14 cellular contexts compared by ENCODE assay signal in the genomic region with DNA sequence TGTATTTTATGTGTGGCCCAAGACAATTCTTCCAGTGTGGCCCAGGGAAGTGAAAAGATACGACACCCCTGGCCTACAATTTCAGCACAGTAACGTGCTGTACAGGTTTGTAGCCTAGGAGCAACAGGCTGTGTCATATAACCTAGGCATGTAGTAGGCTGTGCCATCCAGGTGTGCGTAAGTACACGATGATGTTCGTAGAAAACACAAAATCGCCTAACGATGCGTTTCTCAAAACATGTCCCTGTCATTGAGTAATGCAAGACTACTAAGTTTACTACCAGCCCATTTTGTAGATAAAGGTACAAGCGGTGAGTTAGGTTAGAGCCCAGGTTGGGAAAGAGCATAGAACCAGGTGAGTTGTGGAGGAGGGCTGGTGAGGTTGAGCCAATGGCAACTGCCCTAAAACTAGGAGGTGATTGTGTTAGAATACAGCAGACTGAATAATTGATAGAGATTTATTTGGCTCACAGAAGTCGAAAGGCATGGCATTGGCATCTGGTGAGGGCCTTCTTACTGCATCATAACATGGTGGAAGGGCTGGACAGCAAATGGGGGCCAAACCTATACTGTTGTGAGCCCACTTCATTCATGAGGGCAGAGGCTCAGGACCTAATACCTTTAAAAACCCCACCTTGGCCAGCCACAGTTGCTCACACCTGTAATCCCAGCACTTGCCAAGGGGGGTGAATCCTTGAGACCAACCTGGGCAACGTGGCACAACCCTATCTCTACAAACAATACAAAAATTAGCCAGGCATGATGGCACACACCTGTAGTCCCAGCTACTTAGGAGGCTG. TPM values are rescaled to one million over a fixed set of nuclear protein-coding genes. Genes with fewer than 3 reads are reported as not detected.
A peak's percentile ranks its signal among the peaks of the same experiment; 100 is the strongest.
DNase-seq lines count a peak whose midpoint lies in the region; ATAC-seq and TF ChIP-seq lines count a peak whose summit lies in the region.
"Had no signal": no experiment of that assay in that cellular context is flagged by ENCODE, and none has a peak within 500 bp of the region (broad histone marks: within the 10 kb centered on the region; RNA-seq: fewer than 3 reads in every experiment).

No MANE protein-coding gene starts in this region.

- peaks cover 23% of the 10 kb centered on the region for H3K9me1 ChIP-seq in IMR-90 (ENCODE audit: insufficient read depth, low read length)

- H3K36me3 ChIP-seq in IMR-90 (ENCODE audit: control insufficient read depth, insufficient read depth, low read length) = peaks cover 46% of the 10 kb centered on the region
- H3K36me3 ChIP-seq in brain microvascular endothelial cell (replicated peaks) = peaks cover 52% of the 10 kb centered on the region

- BruUV-seq in Calu3 (replicated peaks; lab: Mats Ljungman, UMichigan) (no TSS peak), IMR-90 (replicated peaks; lab: Mats Ljungman, UMichigan) (no TSS peak)

- H3K23ac ChIP-seq in IMR-90 (ENCODE audit: low read depth, low read length) = no peak overlapping the region

- ATAC-seq in IMR-90 (ENCODE audit: low read depth) (no peak), naive B cell (ENCODE audit: low read depth in 2 of 2) (no peak)
- no peak for ATAC-seq in activated naive CD8-positive, alpha-beta T cell treated with anti-CD3 and anti-CD28 coated beads, Interleukin-2, amount 10 ng/mL, durations not matched to agents 7 days and 5 days (ENCODE audit: low read depth)
- ATAC-seq: foreskin keratinocyte, lower lobe of right lung had no signal

- no peak overlapping the region for H3K4me2 ChIP-seq in IMR-90 (ENCODE audit: low read depth, low read length)
- H3K4me2 ChIP-seq: KMS-11 had no signal

- peaks cover 74% of the 10 kb centered on the region for H4K20me1 ChIP-seq in IMR-90 (ENCODE audit: insufficient read depth, low read length)

- no peak for TF ChIP-seq RAD21 in IMR-90 (IDR thresholded peaks at IDR 0.05; ENCODE audit: low read length)

- H3K9me3 ChIP-seq in IMR-90 (ENCODE audit: control insufficient read depth, insufficient read depth, low read length) = no peaks in the 10 kb centered on the region
- H3K9me3 ChIP-seq: lower lobe of right lung, stomach had no signal

- POLR2A ChIA-PET in IMR-90 (lab: Charles Lee; ENCODE audit: unreplicated experiment) = interaction anchor here (0.6 to 0.7 kb wide), 3 partner anchors 8 to 141 kb away, joined by 3 to 5 read pairs (median 4); no protein-coding TSS in a partner anchor
- POLR2A ChIA-PET in activated naive CD8-positive, alpha-beta T cell treated with anti-CD3 and anti-CD28 coated beads, Interleukin-2, amount 10 ng/mL, durations not matched to agents 7 days and 5 days (lab: Charles Lee) = interaction anchor here (0.7 to 5.8 kb wide), 7 partner anchors 14 to 1077 kb away, joined by 3 to 331 read pairs (median 4); a partner anchor contains a TSS

- H3K27ac ChIP-seq in IMR-90 (ENCODE audit: insufficient read depth, low read length) = no peak overlapping the region
- H3K27ac ChIP-seq in brain microvascular endothelial cell = no peak overlapping the region
- H3K27ac ChIP-seq in dorsolateral prefrontal cortex = peak overlapping the region in 1 of 59 donors; percentile 26
- H3K27ac ChIP-seq: foreskin keratinocyte, lower lobe of right lung, skin epidermis had no signal

- peak overlapping the region; percentile 24 for H3K4me3 Mint-ChIP-seq in Calu3 (ENCODE audit: low read depth, unreplicated experiment)
- no peak overlapping the region for H3K4me3 Mint-ChIP-seq in activated naive CD8-positive, alpha-beta T cell treated with anti-CD3 and anti-CD28 coated beads, Interleukin-2, amount 10 ng/mL, durations not matched to agents 7 days and 5 days
- H3K4me3 Mint-ChIP-seq in naive B cell = peak overlapping the region in 4 of 8 donors; percentile 4 to 100 (median 56)

- dilution Hi-C loops in IMR-90 (cut with HindIII; ENCODE audit: low sequenced_read_pairs, unreplicated experiment) = no loop called here

- no peak overlapping the region for H3K4ac ChIP-seq in IMR-90 (ENCODE audit: low read depth, low read length)

- CTCF ChIA-PET in Calu3 (lab: Charles Lee) (interaction anchor here (0.6 to 1.4 kb wide), 3 partner anchors 27 to 128 kb away, joined by 3 to 9 read pairs (median 3); no protein-coding TSS in a partner anchor), IMR-90 (lab: Yijun Ruan, JAX) (interaction anchor here (0.6 kb wide), 1 partner anchor 13 kb away, joined by 5 read pairs; no protein-coding TSS in a partner anchor)

- H4K5ac ChIP-seq in IMR-90 (ENCODE audit: low read depth, low read length) = no peak overlapping the region; the same call in 1 of the 2 replicates

- no peak overlapping the region for H3K14ac ChIP-seq in IMR-90 (replicated peaks; ENCODE audit: low read depth, low read length)

- H2AK9ac ChIP-seq in IMR-90 (replicated peaks; ENCODE audit: low read depth, low read length, poor library complexity) = no peak overlapping the region

- peaks cover 19 to 49% of the 10 kb centered on the region in 2 experiments for H3K79me1 ChIP-seq in IMR-90 (ENCODE audit: low read depth in 1 of 2, low read length in 2 of 2)

- peak overlapping the region; percentile 99 for H3K27ac Mint-ChIP-seq in Calu3 (ENCODE audit: unreplicated experiment)
- H3K27ac Mint-ChIP-seq in activated naive CD8-positive, alpha-beta T cell treated with anti-CD3 and anti-CD28 coated beads, Interleukin-2, amount 10 ng/mL, durations not matched to agents 7 days and 5 days = peak overlapping the region; percentile 23
- H3K27ac Mint-ChIP-seq in naive B cell = peak overlapping the region; percentile 62 to 100 (median 82)

- H3K4me1 ChIP-seq in IMR-90 (ENCODE audit: control insufficient read depth, insufficient read depth, low read length) = peaks cover 7% of the 10 kb centered on the region
- H3K4me1 ChIP-seq: foreskin keratinocyte had no signal

- H3K18ac ChIP-seq in IMR-90 (ENCODE audit: low read depth, low read length) = no peak overlapping the region

- H3K4me1 Mint-ChIP-seq in Calu3 (ENCODE audit: low read depth, unreplicated experiment) (peaks cover 46% of the 10 kb centered on the region), naive B cell (peaks cover 30 to 59% (median 50%) of the 10 kb centered on the region in 3 donors)
- H3K4me1 Mint-ChIP-seq in activated naive CD8-positive, alpha-beta T cell treated with anti-CD3 and anti-CD28 coated beads, Interleukin-2, amount 10 ng/mL, durations not matched to agents 7 days and 5 days = peaks cover 28% of the 10 kb centered on the region

- H3K36me3 Mint-ChIP-seq in Calu3 (ENCODE audit: insufficient read depth, unreplicated experiment) (peaks cover 90% of the 10 kb centered on the region), naive B cell (peaks cover 9 to 16% of the 10 kb centered on the region in 2 donors)
- peaks cover 33% of the 10 kb centered on the region for H3K36me3 Mint-ChIP-seq in activated naive CD8-positive, alpha-beta T cell treated with anti-CD3 and anti-CD28 coated beads, Interleukin-2, amount 10 ng/mL, durations not matched to agents 7 days and 5 days

- intact Hi-C loops in Calu3 (cut with micrococcal nuclease; ENCODE audit: unreplicated experiment) = no loop called here
- intact Hi-C loops in IMR-90 (cut with micrococcal nuclease) = no loop called here
- intact Hi-C loops in dorsolateral prefrontal cortex (cut with DNase I) = no loop called here

- no peak overlapping the region for H2AFZ ChIP-seq in IMR-90 (replicated peaks; ENCODE audit: low read length, poor library complexity)

- H4K91ac ChIP-seq in IMR-90 (ENCODE audit: insufficient read depth, low read depth, low read length) = no peak overlapping the region

- H3K9ac ChIP-seq in IMR-90 (ENCODE audit: low read depth, low read length) = no peak overlapping the region
- H3K9ac ChIP-seq: KMS-11 had no signal

- peak overlapping the region in 1 of 2 experiments; percentile 58; a peak in 1 of 4 replicates for H4K8ac ChIP-seq in IMR-90 (ENCODE audit: low read depth in 2 of 2, low read length in 2 of 2)

- DNase-seq in Calu3 (no peak), IMR-90 (peak; percentile 33), naive B cell (peak; percentile 40), brain microvascular endothelial cell (no peak), amygdala (lab: John Stamatoyannopoulos, UW) (no peak), NCI-H345 (lab: John Stamatoyannopoulos, UW) (no peak), dorsolateral prefrontal cortex (no peak)
- DNase-seq in activated naive CD8-positive, alpha-beta T cell treated with anti-CD3 and anti-CD28 coated beads, Interleukin-2, amount 10 ng/mL, durations not matched to agents 7 days and 5 days = no peak
- DNase-seq: lower lobe of right lung, NCI-H510A, stomach had no signal

- H3K27me3 ChIP-seq in IMR-90 (ENCODE audit: control insufficient read depth, insufficient read depth, low read length) = no peaks in the 10 kb centered on the region
- H3K27me3 ChIP-seq in brain microvascular endothelial cell (replicated peaks) = no peaks in the 10 kb centered on the region
- H3K27me3 ChIP-seq in dorsolateral prefrontal cortex = no peaks in the 10 kb centered on the region
- H3K27me3 ChIP-seq: foreskin keratinocyte, stomach had no signal

- 93% methylated on average over 3 of the region's 11 CpGs; no CpG with 5 or more reads in 1 of the 2 experiments for WGBS in IMR-90 (ENCODE audit: extremely low coverage in 2 of 2, insufficient read length in 1 of 2), 2 experiments

- TF ChIP-seq POLR2A in IMR-90 (IDR thresholded peaks at IDR 0.05; ENCODE audit: low read depth, low read length) = peak; percentile 68

- no peaks in the 10 kb centered on the region for H3K27me3 Mint-ChIP-seq in Calu3 (ENCODE audit: unreplicated experiment)
- peaks cover 2% of the 10 kb centered on the region for H3K27me3 Mint-ChIP-seq in activated naive CD8-positive, alpha-beta T cell treated with anti-CD3 and anti-CD28 coated beads, Interleukin-2, amount 10 ng/mL, durations not matched to agents 7 days and 5 days
- H3K27me3 Mint-ChIP-seq in naive B cell = no peaks in the 10 kb centered on the region

- TF ChIP-seq CTCF in Calu3 (IDR thresholded peaks at IDR 0.05; ENCODE audit: unreplicated experiment) (no peak), IMR-90 (conservative IDR thresholded peaks at IDR 0.05; ENCODE audit: low read depth, low read length) (no peak), brain microvascular endothelial cell (IDR thresholded peaks at IDR 0.05; ENCODE audit: low read depth, low read length, missing control alignments) (no peak), dorsolateral prefrontal cortex (IDR thresholded peaks at IDR 0.05 in 54 of 56, conservative IDR thresholded peaks at IDR 0.05 in 2 of 56; ENCODE audit: low read depth in 1 of 56, partially characterized antibody in 56 of 56) (no peak)

- H3K9me3 Mint-ChIP-seq in Calu3 (ENCODE audit: low read depth, unreplicated experiment) (no peaks in the 10 kb centered on the region), naive B cell (no peaks in the 10 kb centered on the region)
- no peaks in the 10 kb centered on the region for H3K9me3 Mint-ChIP-seq in activated naive CD8-positive, alpha-beta T cell treated with anti-CD3 and anti-CD28 coated beads, Interleukin-2, amount 10 ng/mL, durations not matched to agents 7 days and 5 days

- H2BK5ac ChIP-seq in IMR-90 (ENCODE audit: low read depth, low read length, poor library complexity, severe bottlenecking) = no peak overlapping the region

- no peak overlapping the region for H2AK5ac ChIP-seq in IMR-90 (ENCODE audit: low read depth, low read length)

- no peak overlapping the region for H2BK20ac ChIP-seq in IMR-90 (ENCODE audit: low read depth, low read length)

- H3K4me3 ChIP-seq in IMR-90 (ENCODE audit: insufficient read depth, low read depth, low read length) = no peak overlapping the region
- H3K4me3 ChIP-seq in brain microvascular endothelial cell (ENCODE audit: low read depth, low read length) = no peak overlapping the region
- peak overlapping the region in 1 of 59 donors; percentile 95 for H3K4me3 ChIP-seq in dorsolateral prefrontal cortex
- H3K4me3 ChIP-seq: lower lobe of right lung had no signal

- no peak overlapping the region for H2BK15ac ChIP-seq in IMR-90 (ENCODE audit: low read depth, low read length)

- H2BK120ac ChIP-seq in IMR-90 (ENCODE audit: low read depth, low read length) = no peak overlapping the region

- no peak overlapping the region for H3K56ac ChIP-seq in IMR-90 (ENCODE audit: extremely low read depth, insufficient read depth, low read length)

- in situ Hi-C loops in IMR-90 (cut with MboI; ENCODE audit: low sequenced_read_pairs) = no loop called here
- in situ Hi-C loops in brain microvascular endothelial cell (cut with HindIII; ENCODE audit: low pct_ligation_motif_present, low sequenced_read_pairs) = no loop called here

RNA-seq across cellular contexts. Expression of a gene that starts 4.2 kb away (rescaled TPM):
- total RNA-seq in Calu3 (2022) (807 and 937 TPM in 2 replicates), IMR-90 (2012; rRNA removed) (89.4 and 102 TPM in 2 replicates), dorsolateral prefrontal cortex (100 to 1,000 TPM; 536 to 941 (median 703) TPM)
- polyA plus RNA-seq in IMR-90 (2012; rRNA removed) (381 and 388 TPM in 2 replicates), naive B cell (ENCODE audit: low read depth in 6 of 6) (1,000 to 10,000 TPM; 1,122 to 1,685 (median 1,504) TPM)
- polyA plus RNA-seq in IMR-90 (2012; cell fraction: cytosol; rRNA removed) = 195 and 266 TPM in 2 replicates
- 262 and 802 TPM in 2 replicates for polyA plus RNA-seq in IMR-90 (2012; cell fraction: nucleus; rRNA removed; ENCODE audit: low replicate concordance)
- total RNA-seq in activated naive CD8-positive, alpha-beta T cell treated with anti-CD3 and anti-CD28 coated beads, Interleukin-2, amount 10 ng/mL, durations not matched to agents 7 days and 5 days = 100 to 1,000 TPM; 682 to 723 TPM

RNA-seq across cellular contexts. Expression of a gene that starts 19.2 kb away (rescaled TPM):
- not detected in 2 replicates for total RNA-seq in Calu3 (2022)
- total RNA-seq in IMR-90 (2012; rRNA removed) = not detected in 2 replicates
- polyA plus RNA-seq in IMR-90 (2012; rRNA removed) = not detected in 2 replicates
- polyA plus RNA-seq in IMR-90 (2012; cell fraction: cytosol; rRNA removed) = not detected in 2 replicates
- polyA plus RNA-seq in IMR-90 (2012; cell fraction: nucleus; rRNA removed; ENCODE audit: low replicate concordance) = not detected in 2 replicates
- total RNA-seq in activated naive CD8-positive, alpha-beta T cell treated with anti-CD3 and anti-CD28 coated beads, Interleukin-2, amount 10 ng/mL, durations not matched to agents 7 days and 5 days = not detected
- not detected for polyA plus RNA-seq in naive B cell (ENCODE audit: low read depth in 6 of 6)
- 1 to 10 TPM in 2 of 120 experiments, not detected in 118; 1.3 to 1.5 TPM for total RNA-seq in dorsolateral prefrontal cortex
- total RNA-seq: lower lobe of right lung had no signal

RNA-seq across cellular contexts. Expression of a gene that starts 41.5 kb away (rescaled TPM):
- total RNA-seq in Calu3 (2022) (0.86 and 1.2 TPM in 2 replicates), IMR-90 (2012; rRNA removed) (under 0.01 TPM in 1 of 2 replicates, not detected in the other), dorsolateral prefrontal cortex (10 to 100 TPM in 101 of 120 experiments, 1 to 10 TPM in 19; 5.9 to 49.7 (median 14.5) TPM)
- polyA plus RNA-seq in IMR-90 (2012; rRNA removed) (0.09 and 0.11 TPM in 2 replicates), naive B cell (ENCODE audit: low read depth in 6 of 6) (not detected)
- polyA plus RNA-seq in IMR-90 (2012; cell fraction: cytosol; rRNA removed) = 0.02 and 0.03 TPM in 2 replicates
- polyA plus RNA-seq in IMR-90 (2012; cell fraction: nucleus; rRNA removed; ENCODE audit: low replicate concordance) = 1.1 and 1.3 TPM in 2 replicates
- total RNA-seq in activated naive CD8-positive, alpha-beta T cell treated with anti-CD3 and anti-CD28 coated beads, Interleukin-2, amount 10 ng/mL, durations not matched to agents 7 days and 5 days = under 1 TPM in 1 of 2 experiments, not detected in 1; 0.14 TPM

Comparison
In these comparisons a context has a peak if more than half of its experiments do, and no peak if none do; other contexts are left out.
1. DNase-seq: peak in IMR-90 (single experiment) and naive B cell (single experiment); none in Calu3 (single experiment), activated naive CD8-positive, alpha-beta T cell treated with anti-CD3 and anti-CD28 coated beads, Interleukin-2, amount 10 ng/mL, durations not matched to agents 7 days and 5 days (single experiment), brain microvascular endothelial cell (single experiment), amygdala (0 of 56), NCI-H345 (single experiment) and dorsolateral prefrontal cortex (0 of 10).
2. H3K27ac Mint-ChIP-seq: peak in every context shown above with its lines; median percentile 99 in Calu3; 82 in naive B cell; 23 in activated naive CD8-positive, alpha-beta T cell treated with anti-CD3 and anti-CD28 coated beads, Interleukin-2, amount 10 ng/mL, durations not matched to agents 7 days and 5 days.